18 cellular contexts compared by ENCODE assay signal in the genomic region with DNA sequence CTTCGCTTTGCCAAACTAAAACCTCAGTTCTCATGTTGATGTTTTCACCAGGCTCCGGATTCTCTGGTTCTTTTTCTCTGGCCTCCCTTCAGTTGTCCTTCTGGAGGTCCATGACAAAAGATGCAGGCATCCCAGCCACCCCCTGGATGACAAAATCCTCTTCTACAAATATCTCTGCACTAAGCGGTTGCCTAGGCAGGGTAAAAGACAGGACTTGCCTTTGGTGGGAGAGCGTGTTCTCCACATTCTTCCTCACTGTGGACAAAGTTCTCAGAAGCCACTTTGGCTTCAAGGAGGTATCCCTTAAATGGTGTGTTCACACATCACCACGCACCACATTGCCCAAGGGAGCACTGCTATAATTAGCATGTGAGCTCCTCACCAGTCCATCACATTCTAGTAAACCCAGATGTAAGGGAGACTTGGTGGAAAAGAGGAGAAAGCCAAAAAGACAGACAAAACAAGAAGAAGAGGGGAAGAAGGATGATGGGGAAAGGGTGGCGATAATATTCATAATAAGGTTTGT.
"Had no signal": no experiment of that assay in that cellular context is flagged by ENCODE, and none has a peak within 500 bp of the region (broad histone marks: within the 10 kb centered on the region; RNA-seq: fewer than 3 reads in every experiment).

No MANE protein-coding gene starts in this region.

- DNase-seq: activated CD4-positive, alpha-beta memory T cell treated with anti-CD3 and anti-CD28 coated beads for 36 hours; activated CD4-positive, alpha-beta T cell treated with anti-CD3 and anti-CD28 coated beads, Interleukin-2, amount 10 ng/mL, durations not matched to agents 24 days and 14 days; activated CD4-positive, CD25-positive, alpha-beta regulatory T cell treated with anti-CD3 and anti-CD28 coated beads, Interleukin-2, amount 50 U/mL, for 72 hours; activated naive CD4-positive, alpha-beta T cell; activated T-cell treated with anti-CD3 and anti-CD28 coated beads, Interleukin-2, amount 50 U/mL, for 72 hours; dermis blood vessel endothelial cell; effector CD4-positive, alpha-beta T cell; esophagus squamous epithelium; foreskin melanocyte; mammary epithelial cell; natural killer cell; occipital lobe; right lobe of liver; stimulated activated CD4-positive, alpha-beta T cell treated with anti-CD3 and anti-CD28 coated beads, Interleukin-12 subunit alpha, Interleukin-12 subunit beta, amount 100 ng/mL, for 4 hours; stimulated activated CD4-positive, alpha-beta T cell treated with anti-CD3 and anti-CD28 coated beads, Interleukin-4, amount 100 ng/mL, for 1 hour; stimulated activated naive CD8-positive, alpha-beta T cell treated with anti-CD3 and anti-CD28 coated beads, Interleukin-15, Interleukin-2, amounts not matched to agents 100 U/mL and 50 U/mL, for 24 hours; T-helper 9 cell; upper lobe of left lung had no signal

- ATAC-seq: activated T-cell treated with anti-CD3 and anti-CD28 coated beads, Interleukin-2, amount 50 U/mL, for 72 hours; natural killer cell; right lobe of liver; stimulated activated naive CD8-positive, alpha-beta T cell treated with anti-CD3 and anti-CD28 coated beads, Interleukin-15, Interleukin-2, amounts not matched to agents 100 U/mL and 50 U/mL, for 24 hours had no signal
